In the genomic region with DNA sequence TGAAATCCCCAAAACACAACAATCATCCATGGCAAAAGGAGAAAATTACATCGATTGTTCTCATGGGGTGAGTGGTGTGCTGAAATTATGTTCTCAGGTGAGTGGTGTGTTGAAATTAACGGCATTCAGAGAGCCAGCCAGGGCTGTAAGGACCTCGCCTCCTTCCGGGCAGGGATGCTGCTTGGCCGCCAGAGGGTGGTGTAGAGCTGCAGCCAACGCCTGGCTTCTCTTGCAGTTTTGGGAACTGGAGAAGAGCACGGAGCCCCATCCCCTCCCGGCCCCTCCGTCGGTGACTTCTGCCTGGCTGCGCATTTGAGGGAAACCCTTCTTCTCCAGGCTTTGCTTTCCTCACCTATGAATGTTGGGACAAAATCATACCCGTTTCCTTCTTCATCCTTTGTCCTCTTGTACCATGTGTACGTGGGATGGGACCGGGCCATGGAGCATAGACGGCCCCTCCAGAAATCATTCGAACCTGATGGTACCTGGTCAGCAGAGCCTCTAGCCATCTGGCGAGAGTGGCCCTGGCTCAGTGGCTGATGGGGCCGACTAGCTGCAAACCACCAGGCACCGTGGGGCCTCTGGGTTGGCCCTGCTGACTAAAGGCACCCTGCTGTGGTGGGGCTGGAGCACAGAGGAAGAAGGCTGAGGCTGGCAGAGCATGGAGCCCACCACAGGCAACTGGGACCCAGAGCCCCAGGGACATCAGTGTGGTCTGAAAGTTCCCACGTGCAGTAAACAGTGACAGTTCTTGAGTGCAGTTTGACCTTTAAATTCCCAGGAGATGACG, we compare ENCODE assay signal across 7 cellular contexts. TPM values are rescaled to one million over a fixed set of nuclear protein-coding genes. Genes with fewer than 3 reads are reported as not detected.
DNase-seq lines count a peak whose midpoint lies in the region; ATAC-seq and TF ChIP-seq lines count a peak whose summit lies in the region.

No MANE protein-coding gene starts in this region.

- DNase-seq in NCI-H2227 (lab: John Stamatoyannopoulos, UW; ENCODE audit: unreplicated experiment), result peak; percentile 40
- DNase-seq in activated CD4-positive, alpha-beta memory T cell treated with anti-CD3 and anti-CD28 coated beads, Interleukin-2, amount 10 ng/mL, durations not matched to agents 7 days and 5 days, result peak; percentile 64
- DNase-seq in endothelial cell (ENCODE audit: low spot score), result peak; percentile 80
- peak; percentile 49 for DNase-seq in mucosa of gallbladder (ENCODE audit: low spot score)
- peak; percentile 34 for DNase-seq in stimulated activated naive CD4-positive, alpha-beta T cell treated with Interleukin-2 at 50 U/mL for 16 hours (lab: John Stamatoyannopoulos, UW)

- no peaks in the 10 kb centered on the region for H3K9me3 Mint-ChIP-seq in activated CD4-positive, alpha-beta memory T cell treated with anti-CD3 and anti-CD28 coated beads, Interleukin-2, amount 10 ng/mL, durations not matched to agents 7 days and 5 days
- H3K9me3 Mint-ChIP-seq in endothelial cell (ENCODE audit: unreplicated experiment), result no peaks in the 10 kb centered on the region

- H3K4me3 Mint-ChIP-seq in activated CD4-positive, alpha-beta memory T cell treated with anti-CD3 and anti-CD28 coated beads, Interleukin-2, amount 10 ng/mL, durations not matched to agents 7 days and 5 days, result no peak overlapping the region
- H3K4me3 Mint-ChIP-seq in endothelial cell (ENCODE audit: unreplicated experiment), result no peak overlapping the region

- H3K4me1 Mint-ChIP-seq in activated CD4-positive, alpha-beta memory T cell treated with anti-CD3 and anti-CD28 coated beads, Interleukin-2, amount 10 ng/mL, durations not matched to agents 7 days and 5 days, result no peaks in the 10 kb centered on the region
- H3K4me1 Mint-ChIP-seq in endothelial cell (ENCODE audit: unreplicated experiment), result peaks cover 3% of the 10 kb centered on the region

- TF ChIP-seq CTCF in GM12873 (IDR thresholded peaks at IDR 0.05; ENCODE audit: insufficient read depth, low read depth, low read length, missing control alignments), result peak; percentile 98
- TF ChIP-seq CTCF in endothelial cell (IDR thresholded peaks at IDR 0.05; ENCODE audit: unreplicated experiment), result peak; percentile 85

- H3K36me3 Mint-ChIP-seq in activated CD4-positive, alpha-beta memory T cell treated with anti-CD3 and anti-CD28 coated beads, Interleukin-2, amount 10 ng/mL, durations not matched to agents 7 days and 5 days (ENCODE audit: low read depth), result peaks cover 22% of the 10 kb centered on the region
- peaks cover 37% of the 10 kb centered on the region for H3K36me3 Mint-ChIP-seq in endothelial cell (ENCODE audit: low read depth, unreplicated experiment)

- POLR2A ChIA-PET in activated CD4-positive, alpha-beta memory T cell treated with anti-CD3 and anti-CD28 coated beads, Interleukin-2, amount 10 ng/mL, durations not matched to agents 7 days and 5 days (lab: Charles Lee), result interaction anchor here (1.4 kb wide), 1 partner anchor 12 kb away, joined by 3 read pairs; no protein-coding TSS in a partner anchor

- CTCF ChIA-PET in activated CD4-positive, alpha-beta memory T cell treated with anti-CD3 and anti-CD28 coated beads, Interleukin-2, amount 10 ng/mL, durations not matched to agents 7 days and 5 days (lab: Charles Lee), result interaction anchor here (0.6 to 2.4 kb wide), 11 partner anchors 8 to 449 kb away, joined by 3 to 9 read pairs (median 3); a partner anchor contains a TSS

- ATAC-seq in HG02623 (IDR thresholded peaks at IDR 0.05; ENCODE audit: unreplicated experiment), result peak; percentile 56

- H3K27ac Mint-ChIP-seq in activated CD4-positive, alpha-beta memory T cell treated with anti-CD3 and anti-CD28 coated beads, Interleukin-2, amount 10 ng/mL, durations not matched to agents 7 days and 5 days, result peak overlapping the region; percentile 3
- peak overlapping the region; percentile 42 for H3K27ac Mint-ChIP-seq in endothelial cell (ENCODE audit: unreplicated experiment)

- H3K27me3 Mint-ChIP-seq in activated CD4-positive, alpha-beta memory T cell treated with anti-CD3 and anti-CD28 coated beads, Interleukin-2, amount 10 ng/mL, durations not matched to agents 7 days and 5 days, result no peaks in the 10 kb centered on the region
- H3K27me3 Mint-ChIP-seq in endothelial cell (ENCODE audit: unreplicated experiment), result peaks cover 1% of the 10 kb centered on the region

RNA-seq across cellular contexts. Expression of a gene that starts 28.4 kb away (rescaled TPM):
- 10 to 100 TPM; 15.7 to 17.8 TPM for total RNA-seq in activated CD4-positive, alpha-beta memory T cell treated with anti-CD3 and anti-CD28 coated beads, Interleukin-2, amount 10 ng/mL, durations not matched to agents 7 days and 5 days
- total RNA-seq in endothelial cell (ENCODE audit: unreplicated experiment) (38.5 TPM), mucosa of gallbladder (22.8 TPM)

RNA-seq across cellular contexts. Expression of a gene that starts 28.4 kb away (rescaled TPM):
- 10 to 100 TPM; 16.8 to 17.7 TPM for total RNA-seq in activated CD4-positive, alpha-beta memory T cell treated with anti-CD3 and anti-CD28 coated beads, Interleukin-2, amount 10 ng/mL, durations not matched to agents 7 days and 5 days
- 44.1 TPM for total RNA-seq in endothelial cell (ENCODE audit: unreplicated experiment)
- total RNA-seq in mucosa of gallbladder, result 29.0 TPM

Comparison
In these comparisons a context has a peak if more than half of its experiments do, and no peak if none do; other contexts are left out.
1. Peak in every context shown above with its lines: DNase-seq and ATAC-seq.